Comparison of ENCODE assay signal across 24 cellular contexts in the genomic region with DNA sequence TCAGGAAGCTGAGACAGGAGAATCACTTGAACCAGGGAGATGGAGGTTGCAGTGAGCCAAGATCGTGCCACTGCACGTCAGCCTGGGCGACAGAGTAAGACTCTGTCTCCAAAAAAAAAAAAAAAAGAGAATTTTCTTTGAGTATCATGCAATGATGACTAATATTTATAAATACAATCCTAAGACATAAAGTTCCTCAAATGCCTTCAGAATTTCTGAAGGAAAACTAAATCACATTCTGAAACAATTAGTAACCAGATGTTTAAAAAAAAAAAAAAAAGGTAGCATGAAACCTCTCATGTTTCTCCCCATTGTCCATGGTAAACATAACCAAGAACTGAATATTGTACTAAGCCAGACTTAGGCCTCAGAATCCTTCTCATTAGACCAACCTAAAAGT. TPM values are rescaled to one million over a fixed set of nuclear protein-coding genes. Genes with fewer than 3 reads are reported as not detected.
A peak's percentile ranks its signal among the peaks of the same experiment; 100 is the strongest.
DNase-seq lines count a peak whose midpoint lies in the region; ATAC-seq and TF ChIP-seq lines count a peak whose summit lies in the region.
"Had no signal": no experiment of that assay in that cellular context is flagged by ENCODE, and none has a peak within 500 bp of the region (broad histone marks: within the 10 kb centered on the region; RNA-seq: fewer than 3 reads in every experiment).

No MANE protein-coding gene starts in this region.

- H3K4me1 Mint-ChIP-seq in CD8-positive, alpha-beta T cell (ENCODE audit: low read depth) = peaks cover 74% of the 10 kb centered on the region

- H3K27me3 ChIP-seq in brain microvascular endothelial cell (replicated peaks) (no peaks in the 10 kb centered on the region), upper lobe of right lung (no peaks in the 10 kb centered on the region)
- no peaks in the 10 kb centered on the region for H3K27me3 ChIP-seq in CD8-positive, alpha-beta T cell (ENCODE audit: insufficient read depth, low read length)
- H3K27me3 ChIP-seq: heart left ventricle, neutrophil had no signal

- no peaks in the 10 kb centered on the region for H3K9me3 ChIP-seq in CD8-positive, alpha-beta T cell (ENCODE audit: low read length)
- no peaks in the 10 kb centered on the region for H3K9me3 ChIP-seq in upper lobe of right lung
- H3K9me3 ChIP-seq: A549, heart left ventricle, neutrophil had no signal

- peaks cover 19% of the 10 kb centered on the region for H3K36me3 Mint-ChIP-seq in CD8-positive, alpha-beta T cell
- H3K36me3 Mint-ChIP-seq: WTC11 had no signal

- DNase-seq in AG08395 (ENCODE audit: low spot score) (peak; percentile 56), HCEC 1CT (peak; percentile 78), brain microvascular endothelial cell (no peak), fibroblast of villous mesenchyme (ENCODE audit: low read depth) (peak; percentile 34), upper lobe of right lung (no peak)
- no peak for DNase-seq in CD8-positive, alpha-beta T cell
- no peak for DNase-seq in activated CD4-positive, alpha-beta T cell treated with anti-CD3 and anti-CD28 coated beads for 48 hours
- DNase-seq: activated CD4-positive, alpha-beta T cell treated with anti-CD3 and anti-CD28 coated beads, Interleukin-2, amount 50 U/mL, for 4 hours; C1 segment of cervical spinal cord; cerebellar nuclear complex; heart left ventricle; left cardiac atrium; NCI-H1105 treated with DMSO at 0.1 percent for 48 hours; NCI-H2081; NCI-H446 treated with DMSO at 0.1 percent for 48 hours; SW 1271 had no signal

- H3K27me3 Mint-ChIP-seq in CD8-positive, alpha-beta T cell (ENCODE audit: low read depth) = no peaks in the 10 kb centered on the region
- H3K27me3 Mint-ChIP-seq: activated naive CD4-positive, alpha-beta T cell treated with anti-CD3 and anti-CD28 coated beads, Interleukin-2, amount 50 U/mL, for 24 hours; type B pancreatic cell had no signal

- no peak for TF ChIP-seq CTCF in brain microvascular endothelial cell (IDR thresholded peaks at IDR 0.05; ENCODE audit: low read depth, low read length, missing control alignments)
- no peak for TF ChIP-seq CTCF in fibroblast of villous mesenchyme (IDR thresholded peaks at IDR 0.05; ENCODE audit: insufficient read depth, low read depth, low read length)
- TF ChIP-seq CTCF in CD8-positive, alpha-beta T cell (IDR thresholded peaks at IDR 0.05) = no peak
- TF ChIP-seq CTCF in upper lobe of right lung (IDR thresholded peaks at IDR 0.05) = no peak

- H3K27ac ChIP-seq in brain microvascular endothelial cell (peak overlapping the region; percentile 18), upper lobe of right lung (no peak overlapping the region)
- H3K27ac ChIP-seq in CD8-positive, alpha-beta T cell (ENCODE audit: low read depth, low read length) = no peak overlapping the region
- H3K27ac ChIP-seq: A549, neutrophil had no signal

- no peak overlapping the region for H3K4me3 Mint-ChIP-seq in CD8-positive, alpha-beta T cell
- H3K4me3 Mint-ChIP-seq: IgD-negative memory B cell, type B pancreatic cell, WTC11 had no signal

- no peak for ATAC-seq in CD8-positive, alpha-beta T cell
- no peak for ATAC-seq in esophagus mucosa
- ATAC-seq in upper lobe of right lung = no peak
- ATAC-seq: A549, heart left ventricle, left cardiac atrium, WTC11 had no signal

- CTCF ChIA-PET in CD8-positive, alpha-beta T cell (lab: Charles Lee) = no interaction called here

- H3K4me1 ChIP-seq in CD8-positive, alpha-beta T cell (ENCODE audit: insufficient read depth, low read length) = peaks cover 34% of the 10 kb centered on the region
- peaks cover 13% of the 10 kb centered on the region for H3K4me1 ChIP-seq in upper lobe of right lung

- in situ Hi-C loops in brain microvascular endothelial cell (cut with HindIII; ENCODE audit: low pct_ligation_motif_present, low sequenced_read_pairs) = no loop called here

- intact Hi-C loops in CD8-positive, alpha-beta T cell (cut with DNase I, micrococcal nuclease) = no loop called here
- intact Hi-C loops in upper lobe of right lung (cut with DNase I) = no loop called here

- H3K4me3 ChIP-seq in brain microvascular endothelial cell (ENCODE audit: low read depth, low read length) (no peak overlapping the region), fibroblast of villous mesenchyme (ENCODE audit: low read depth, low read length) (no peak overlapping the region), upper lobe of right lung (no peak overlapping the region)
- no peak overlapping the region for H3K4me3 ChIP-seq in CD8-positive, alpha-beta T cell (ENCODE audit: low read depth, low read length)
- H3K4me3 ChIP-seq: A549, heart left ventricle, skin epidermis had no signal

- H3K36me3 ChIP-seq in brain microvascular endothelial cell (replicated peaks) (no peaks in the 10 kb centered on the region), upper lobe of right lung (no peaks in the 10 kb centered on the region)
- no peaks in the 10 kb centered on the region for H3K36me3 ChIP-seq in CD8-positive, alpha-beta T cell (ENCODE audit: insufficient read depth, low read length)
- H3K36me3 ChIP-seq: heart left ventricle, neutrophil had no signal

- no peaks in the 10 kb centered on the region for H3K9me3 Mint-ChIP-seq in CD8-positive, alpha-beta T cell
- H3K9me3 Mint-ChIP-seq: type B pancreatic cell, WTC11 had no signal

- POLR2A ChIA-PET in CD8-positive, alpha-beta T cell (lab: Charles Lee) = no interaction called here

- no peak overlapping the region for H3K27ac Mint-ChIP-seq in CD8-positive, alpha-beta T cell
- H3K27ac Mint-ChIP-seq: IgD-negative memory B cell, type B pancreatic cell, WTC11 had no signal

RNA-seq across cellular contexts. Expression of gene MLLT3, which starts 23.1 kb away (rescaled TPM):
- 23.5 and 44.9 TPM in 2 replicates for total RNA-seq in fibroblast of villous mesenchyme
- total RNA-seq in CD8-positive, alpha-beta T cell = 10 to 100 TPM; 40.3 to 44.5 TPM
- total RNA-seq in esophagus mucosa = 7.9 TPM
- total RNA-seq in upper lobe of right lung = 15.4 TPM

Comparison
In these comparisons a context has a peak if more than half of its experiments do, and no peak if none do; other contexts are left out.
1. DNase-seq: peak in AG08395 (single experiment), HCEC 1CT (single experiment) and fibroblast of villous mesenchyme (single experiment); none in brain microvascular endothelial cell (single experiment), CD8-positive, alpha-beta T cell (0 of 7), activated CD4-positive, alpha-beta T cell treated with anti-CD3 and anti-CD28 coated beads for 48 hours (single experiment) and upper lobe of right lung (single experiment).